ENCODE assay signal across 8 cellular contexts in genomic region chr11:128496684-128497056, GRCh38.
A peak's percentile ranks its signal among the peaks of the same experiment; 100 is the strongest.
DNase-seq lines count a peak whose midpoint lies in the region; ATAC-seq and TF ChIP-seq lines count a peak whose summit lies in the region.

No MANE protein-coding gene starts in this region.

- WGBS in esophagus, 2 donors, result 16 to 21% methylated on average over 4 of the region's 4 CpGs

- in situ Hi-C loops in GM13976 (cut with MboI; ENCODE audit: low sequenced_read_pairs, unreplicated experiment), result no loop called here

- no peaks in the 10 kb centered on the region for H3K36me3 ChIP-seq in esophagus (ENCODE audit: control insufficient read depth in 2 of 2, insufficient read depth in 2 of 2, low read length in 1 of 2)

- TF ChIP-seq POLR2A in erythroblast (IDR thresholded peaks at IDR 0.05; ENCODE audit: low read length), result no peak

- H3K9me3 ChIP-seq in esophagus (ENCODE audit: control insufficient read depth in 2 of 2, insufficient read depth in 1 of 2, low read depth in 1 of 2, low read length in 1 of 2), result no peaks in the 10 kb centered on the region

- ATAC-seq in GM19372 (IDR thresholded peaks at IDR 0.05; ENCODE audit: low read depth, unreplicated experiment) (peak; percentile 23), GM21447 (IDR thresholded peaks at IDR 0.05; ENCODE audit: unreplicated experiment) (no peak)

- DNase-seq in NOMO-1 (lab: John Stamatoyannopoulos, UW; ENCODE audit: unreplicated experiment in 2 of 2) (peak; percentile 38 to 41), erythroblast (lab: John Stamatoyannopoulos, UW) (no peak), GM13976 (ENCODE audit: low spot score) (no peak), NCI-H2081 treated with DMSO at 0.1 percent for 48 hours (lab: John Stamatoyannopoulos, UW) (no peak)

- TF ChIP-seq CTCF in GM13976 (IDR thresholded peaks at IDR 0.05; ENCODE audit: borderline replicate concordance, control extremely low read depth, extremely low read depth, insufficient read depth, missing control alignments), result no peak

- H3K27ac ChIP-seq in esophagus (ENCODE audit: low read depth in 2 of 2, low read length in 1 of 2) (peak overlapping the region; percentile 34 to 64), skin epidermis (peak overlapping the region in 18 of 21 experiments; percentile 38 to 78 (median 64))

- H3K4me1 ChIP-seq in esophagus (ENCODE audit: control insufficient read depth in 2 of 2, insufficient read depth in 2 of 2, low read length in 1 of 2), result peaks cover 2 to 15% of the 10 kb centered on the region in 2 donors

- H3K4me3 ChIP-seq in esophagus (ENCODE audit: low read depth in 1 of 2, low read length in 2 of 2) (no peak overlapping the region), skin epidermis (no peak overlapping the region)

- no peaks in the 10 kb centered on the region for H3K27me3 ChIP-seq in esophagus (ENCODE audit: control insufficient read depth in 1 of 2, insufficient read depth in 2 of 2, low read length in 2 of 2)

Comparison
In these comparisons a context has a peak if more than half of its experiments do, and no peak if none do; other contexts are left out.
1. DNase-seq: peak in NOMO-1 (2 of 2); none in erythroblast (0 of 2), GM13976 (single experiment) and NCI-H2081 treated with DMSO at 0.1 percent for 48 hours (single experiment).